Comparison of ENCODE assay signal across 8 cellular contexts in genomic region chr17:81033535-81034167, GRCh38. TPM values are rescaled to one million over a fixed set of nuclear protein-coding genes. Genes with fewer than 3 reads are reported as not detected.
DNase-seq lines count a peak whose midpoint lies in the region; ATAC-seq, FAIRE-seq and TF ChIP-seq lines count a peak whose summit lies in the region.

No MANE protein-coding gene starts in this region.

- no peak overlapping the region for H3K27ac ChIP-seq in AG04450 (ENCODE audit: low read depth, low read length)
- H3K27ac ChIP-seq in muscle layer of duodenum (ENCODE audit: low read length) = no peak overlapping the region

- POLR2A ChIA-PET in AG04450 (lab: Yijun Ruan, JAX) = interaction anchor here (1.5 kb wide), 1 partner anchor 64 kb away, joined by 7 read pairs; no protein-coding TSS in a partner anchor

- DNase-seq in AG04450 (ENCODE audit: low read depth, low spot score) = no peak
- DNase-seq in Kasumi-1 (lab: John Stamatoyannopoulos, UW) = peak; percentile 74 to 85
- DNase-seq in choroid plexus epithelial cell (ENCODE audit: low read depth) = no peak
- DNase-seq in GM19239 (ENCODE audit: insufficient read length, low spot score) = no peak
- DNase-seq in stimulated activated CD4-positive, alpha-beta T cell treated with anti-CD3 and anti-CD28 coated beads, Interleukin-2, amount 100 ng/mL, for 48 hours = no peak
- DNase-seq in AG20443 (ENCODE audit: low spot score) = no peak

- no peaks in the 10 kb centered on the region for H3K27me3 ChIP-seq in AG04450 (ENCODE audit: control insufficient read depth, insufficient read depth, low read length)
- H3K27me3 ChIP-seq in muscle layer of duodenum (ENCODE audit: low read depth, low read length) = no peaks in the 10 kb centered on the region

- H3K4me3 ChIP-seq in AG04450 (ENCODE audit: low read depth, low read length) (peak overlapping the region; percentile 75), choroid plexus epithelial cell (ENCODE audit: low read depth, low read length) (peak overlapping the region; percentile 56), muscle layer of duodenum (ENCODE audit: low read depth in 1 of 2, low read length in 2 of 2) (peak overlapping the region; percentile 66 to 70)

- FAIRE-seq in GM19239 (lab: Jason Lieb, UNC) = no peak

- no peak for ATAC-seq in HG03175 (IDR thresholded peaks at IDR 0.05; ENCODE audit: unreplicated experiment)

- H3K36me3 ChIP-seq in muscle layer of duodenum (ENCODE audit: control insufficient read depth in 1 of 2, insufficient read depth in 2 of 2, low read length in 2 of 2) = peaks cover 0 to 8% of the 10 kb centered on the region in 2 donors

- TF ChIP-seq CTCF in AG04450 (IDR thresholded peaks at IDR 0.05; ENCODE audit: low read depth, low read length) (no peak), choroid plexus epithelial cell (conservative IDR thresholded peaks at IDR 0.05; ENCODE audit: low read depth, low read length) (no peak)

- H3K9me3 ChIP-seq in AG04450 (ENCODE audit: control insufficient read depth, insufficient read depth, low read length) (peaks cover 4% of the 10 kb centered on the region; the same call in 1 of the 2 replicates), muscle layer of duodenum (ENCODE audit: control insufficient read depth in 1 of 2, low read length in 2 of 2) (no peaks in the 10 kb centered on the region)

- H3K4me1 ChIP-seq in muscle layer of duodenum (ENCODE audit: control insufficient read depth in 1 of 2, insufficient read depth in 2 of 2, low read length in 2 of 2) = peaks cover 14 to 49% of the 10 kb centered on the region in 2 donors

- CTCF ChIA-PET in AG04450 (lab: Charles Lee) = interaction anchor here (1.5 to 2.4 kb wide), 2 partner anchors 10 to 64 kb away, joined by 7 to 9 read pairs; no protein-coding TSS in a partner anchor

RNA-seq across cellular contexts. Expression of gene BAIAP2, which starts 1.3 kb away (rescaled TPM):
- 9.6 and 9.8 TPM in 2 replicates for polyA plus RNA-seq in AG04450 (2011; rRNA removed)
- polyA minus RNA-seq in AG04450 (2011; rRNA and poly(A)+ RNA removed) = 8.2 and 11.4 TPM in 2 replicates

RNA-seq across cellular contexts. Expression of gene CHMP6, which starts 42.0 kb away (rescaled TPM):
- 25.2 and 27.3 TPM in 2 replicates for polyA plus RNA-seq in AG04450 (2011; rRNA removed)
- 10.5 and 11.9 TPM in 2 replicates for polyA minus RNA-seq in AG04450 (2011; rRNA and poly(A)+ RNA removed)

Comparison
In these comparisons a context has a peak if more than half of its experiments do, and no peak if none do; other contexts are left out.
1. DNase-seq: peak in Kasumi-1 (2 of 2); none in AG04450 (single experiment), choroid plexus epithelial cell (single experiment), GM19239 (single experiment), stimulated activated CD4-positive, alpha-beta T cell treated with anti-CD3 and anti-CD28 coated beads, Interleukin-2, amount 100 ng/mL, for 48 hours (0 of 2) and AG20443 (single experiment).
2. Peak in every context shown above with its lines, with median percentiles within 50 percentile points of each other: H3K4me3 ChIP-seq.